ENCODE assay signal across 21 cellular contexts in genomic region chr15:40921949-40922607, GRCh38. TPM values are rescaled to one million over a fixed set of nuclear protein-coding genes. Genes with fewer than 3 reads are reported as not detected.
"Had no signal": no experiment of that assay in that cellular context is flagged by ENCODE, and none has a peak within 500 bp of the region (broad histone marks: within the 10 kb centered on the region; RNA-seq: fewer than 3 reads in every experiment).

No MANE protein-coding gene starts in this region.

- DNase-seq: activated CD4-positive, alpha-beta memory T cell treated with anti-CD3 and anti-CD28 coated beads for 36 hours; activated CD4-positive, alpha-beta T cell treated with anti-CD3 and anti-CD28 coated beads for 4 hours; activated CD4-positive, CD25-positive, alpha-beta regulatory T cell; activated effector memory CD4-positive, alpha-beta T cell treated with anti-CD3 and anti-CD28 coated beads, Interleukin-2, amount 50 U/mL, for 16 hours; activated naive CD4-positive, alpha-beta T cell treated with anti-CD3 and anti-CD28 coated beads, Interleukin-2, amount 10 ng/mL, durations not matched to agents 7 days and 5 days; effector CD8-positive, alpha-beta T cell; glutamatergic neuron; hypothalamus; left cardiac atrium; lower lobe of right lung; mesendoderm; naive thymus-derived CD4-positive, alpha-beta T cell; retina; spleen; stimulated activated CD4-positive, alpha-beta T cell treated with anti-CD3 and anti-CD28 coated beads, Interleukin-4, amount 100 ng/mL, for 1 hour; stimulated activated naive CD4-positive, alpha-beta T cell; T1000 had no signal

- H3K36me3 ChIP-seq: lower lobe of right lung, spleen, thoracic aorta had no signal

- H3K9me3 ChIP-seq: lower lobe of right lung, spleen, thoracic aorta had no signal

- FAIRE-seq: frontal cortex, islet of Langerhans had no signal

- H3K4me3 ChIP-seq: lower lobe of right lung, spleen, thoracic aorta had no signal

- ATAC-seq: esophagus mucosa; left cardiac atrium; lower lobe of right lung; naive thymus-derived CD4-positive, alpha-beta T cell had no signal

- H3K27ac ChIP-seq: lower lobe of right lung, spleen, thoracic aorta had no signal

RNA-seq across cellular contexts. Expression of gene DLL4, which starts 7.1 kb away (rescaled TPM):
- total RNA-seq: activated CD4-positive, alpha-beta memory T cell treated with anti-CD3 and anti-CD28 coated beads for 36 hours; naive thymus-derived CD4-positive, alpha-beta T cell had no signal
- polyA plus RNA-seq: naive thymus-derived CD4-positive, alpha-beta T cell had no signal

RNA-seq across cellular contexts. Expression of gene RHOV, which starts 48.0 kb away (rescaled TPM):
- total RNA-seq: left cardiac atrium, spleen, thoracic aorta had no signal
- polyA plus RNA-seq: naive thymus-derived CD4-positive, alpha-beta T cell had no signal
